Comparison of ENCODE assay signal across 22 cellular contexts in genomic region chrY:7815921-7816320, GRCh38.
DNase-seq lines count a peak whose midpoint lies in the region; ATAC-seq, FAIRE-seq and TF ChIP-seq lines count a peak whose summit lies in the region.
"Had no signal": no experiment of that assay in that cellular context is flagged by ENCODE, and none has a peak within 500 bp of the region (broad histone marks: within the 10 kb centered on the region; RNA-seq: fewer than 3 reads in every experiment).

No MANE protein-coding gene starts in this region.

- no peak for TF ChIP-seq POLR2A in endothelial cell of umbilical vein (IDR thresholded peaks at IDR 0.05; ENCODE audit: low read depth, low read length)

- H3K4me1 Mint-ChIP-seq in CD14-positive monocyte, result peaks cover 19% of the 10 kb centered on the region

- H3K9me1 ChIP-seq in endothelial cell of umbilical vein (replicated peaks; ENCODE audit: control insufficient read depth, extremely low read depth, insufficient read depth, low read length), result no peaks in the 10 kb centered on the region

- no peaks in the 10 kb centered on the region for H3K9me2 ChIP-seq in GM23248 (ENCODE audit: insufficient read depth)
- H3K9me2 ChIP-seq in OCI-LY7 (ENCODE audit: insufficient read depth, low read length), result no peaks in the 10 kb centered on the region

- dilution Hi-C loops in endothelial cell of umbilical vein (cut with MboI; ENCODE audit: extremely low pct_ligation_motif_present, low sequenced_read_pairs), result no loop called here

- no peak for ATAC-seq in GM21576 (IDR thresholded peaks at IDR 0.05; ENCODE audit: unreplicated experiment)
- ATAC-seq: CD8-positive, alpha-beta T cell had no signal

- H3K79me2 ChIP-seq in GM23248 (ENCODE audit: insufficient read depth) (no peaks in the 10 kb centered on the region), OCI-LY7 (ENCODE audit: insufficient read depth, low read depth, low read length) (no peaks in the 10 kb centered on the region), endothelial cell of umbilical vein (ENCODE audit: control insufficient read depth, insufficient read depth, low read length) (no peaks in the 10 kb centered on the region)

- H3K9me3 ChIP-seq in GM23248 (ENCODE audit: low read depth) (no peaks in the 10 kb centered on the region), OCI-LY7 (ENCODE audit: low read length) (no peaks in the 10 kb centered on the region), endothelial cell of umbilical vein (replicated peaks; ENCODE audit: control insufficient read depth, insufficient read depth, low read length) (no peaks in the 10 kb centered on the region)
- H3K9me3 ChIP-seq: BLaER1 treated with 17β-estradiol and CSF1 and Interleukin-3, amounts not matched to agents 10 nM and 100 nM had no signal

- H4K20me1 ChIP-seq in GM23248 (ENCODE audit: insufficient read depth) (no peaks in the 10 kb centered on the region), OCI-LY7 (ENCODE audit: insufficient read depth, low read length) (no peaks in the 10 kb centered on the region), endothelial cell of umbilical vein (replicated peaks; ENCODE audit: control insufficient read depth, extremely low read depth, insufficient read depth, low read length) (no peaks in the 10 kb centered on the region)
- H4K20me1 ChIP-seq: BLaER1 treated with 17β-estradiol and CSF1 and Interleukin-3, amounts not matched to agents 10 nM and 100 nM had no signal

- H3K9me3 Mint-ChIP-seq in CD14-positive monocyte, result no peaks in the 10 kb centered on the region
- H3K9me3 Mint-ChIP-seq: CD8-positive, alpha-beta T cell had no signal

- intact Hi-C loops in OCI-LY7 (cut with micrococcal nuclease; ENCODE audit: unreplicated experiment) (no loop called here), endothelial cell of umbilical vein (cut with micrococcal nuclease) (loop anchor here (10.0 kb wide), 1 partner anchor 851 kb away; no protein-coding TSS in a partner anchor), CD14-positive monocyte (cut with micrococcal nuclease) (no loop called here)

- no peak overlapping the region for H3K4me3 Mint-ChIP-seq in CD14-positive monocyte
- H3K4me3 Mint-ChIP-seq: CD8-positive, alpha-beta T cell had no signal

- H3K27me3 ChIP-seq in GM23248 (replicated peaks; ENCODE audit: insufficient read depth), result no peaks in the 10 kb centered on the region
- no peaks in the 10 kb centered on the region for H3K27me3 ChIP-seq in endothelial cell of umbilical vein (ENCODE audit: control insufficient read depth in 2 of 2, insufficient read depth in 2 of 2, low read length in 2 of 2)
- H3K27me3 ChIP-seq: BLaER1 treated with 17β-estradiol and CSF1 and Interleukin-3, amounts not matched to agents 10 nM and 100 nM had no signal

- DNase-seq in GM23248 (peak; percentile 18), OCI-LY7 (ENCODE audit: low spot score) (peak; percentile 1), endothelial cell of umbilical vein (ENCODE audit: low read depth, low spot score) (peak; percentile 20), CD14-positive monocyte (ENCODE audit: low spot score) (no peak), Ammon's horn (ENCODE audit: low spot score) (no peak), D341Med (ENCODE audit: low spot score) (no peak)
- DNase-seq: CD8-positive, alpha-beta T cell; DMS153; GF-D8; IMR-90; NCI-H1105; NCI-H2029 treated with DMSO at 0.1 percent for 48 hours; NCI-H2171 treated with DMSO at 0.1 percent for 48 hours; NCI-H524 treated with DMSO at 0.1 percent for 48 hours; RPMI8226; SHP77 treated with DMSO at 0.1 percent for 48 hours; SW 1271 had no signal

- no peak overlapping the region for H2AFZ ChIP-seq in GM23248
- no peak overlapping the region for H2AFZ ChIP-seq in OCI-LY7 (ENCODE audit: low read length)
- H2AFZ ChIP-seq in endothelial cell of umbilical vein (ENCODE audit: low read depth, low read length), result no peak overlapping the region

- H3K4me1 ChIP-seq in GM23248 (ENCODE audit: insufficient read depth) (no peaks in the 10 kb centered on the region), OCI-LY7 (ENCODE audit: insufficient read depth, low read length, poor library complexity, severe bottlenecking) (no peaks in the 10 kb centered on the region), endothelial cell of umbilical vein (ENCODE audit: control insufficient read depth, extremely low read depth, insufficient read depth, low read length) (no peaks in the 10 kb centered on the region)
- H3K4me1 ChIP-seq: BLaER1 treated with 17β-estradiol and CSF1 and Interleukin-3, amounts not matched to agents 10 nM and 100 nM had no signal

- POLR2A ChIA-PET in OCI-LY7 (lab: Charles Lee) (no interaction called here), endothelial cell of umbilical vein (lab: Charles Lee) (no interaction called here)

- H3K4me3 ChIP-seq in GM23248, result no peak overlapping the region
- H3K4me3 ChIP-seq in OCI-LY7 (ENCODE audit: low read depth, low read length, poor library complexity, severe bottlenecking), result no peak overlapping the region
- no peak overlapping the region for H3K4me3 ChIP-seq in endothelial cell of umbilical vein (replicated peaks in 1 of 3; ENCODE audit: insufficient read depth in 1 of 3, low read depth in 1 of 3, low read length in 3 of 3)
- H3K4me3 ChIP-seq: BLaER1 treated with 17β-estradiol and CSF1 and Interleukin-3, amounts not matched to agents 10 nM and 100 nM; SK-N-MC had no signal

- in situ Hi-C loops in GM23248 (cut with MboI), result no loop called here

- TF ChIP-seq CTCF in OCI-LY7 (conservative IDR thresholded peaks at IDR 0.05; ENCODE audit: low read length), result no peak
- TF ChIP-seq CTCF in endothelial cell of umbilical vein (IDR thresholded peaks at IDR 0.05; ENCODE audit: extremely low read depth in 1 of 2, insufficient read depth in 1 of 2, low read depth in 1 of 2, low read length in 2 of 2), result no peak
- TF ChIP-seq CTCF in CD14-positive monocyte (IDR thresholded peaks at IDR 0.05), result no peak

- no peaks in the 10 kb centered on the region for H3K36me3 ChIP-seq in GM23248 (ENCODE audit: low read depth)
- no peaks in the 10 kb centered on the region for H3K36me3 ChIP-seq in OCI-LY7 (ENCODE audit: insufficient read depth, low read length)
- H3K36me3 ChIP-seq in endothelial cell of umbilical vein (ENCODE audit: control insufficient read depth in 2 of 2, extremely low read depth in 1 of 2, insufficient read depth in 2 of 2, low read length in 2 of 2), result no peaks in the 10 kb centered on the region
- H3K36me3 ChIP-seq: BLaER1 treated with 17β-estradiol and CSF1 and Interleukin-3, amounts not matched to agents 10 nM and 100 nM had no signal

- H3F3A ChIP-seq in GM23248 (ENCODE audit: insufficient read depth), result no peaks in the 10 kb centered on the region

- H3K27me3 Mint-ChIP-seq in CD14-positive monocyte (ENCODE audit: low read depth in 3 of 3), result no peaks in the 10 kb centered on the region

- no peak overlapping the region for H3K27ac Mint-ChIP-seq in CD14-positive monocyte
- H3K27ac Mint-ChIP-seq: CD8-positive, alpha-beta T cell had no signal

- CTCF ChIA-PET in OCI-LY7 (lab: Charles Lee; ENCODE audit: unreplicated experiment) (no interaction called here), endothelial cell of umbilical vein (lab: Charles Lee) (no interaction called here)

- no peaks in the 10 kb centered on the region for H3K36me3 Mint-ChIP-seq in CD14-positive monocyte
- H3K36me3 Mint-ChIP-seq: CD8-positive, alpha-beta T cell had no signal

- H3K4me2 ChIP-seq in GM23248 (ENCODE audit: unreplicated experiment) (no peak overlapping the region), OCI-LY7 (ENCODE audit: low read length) (no peak overlapping the region), endothelial cell of umbilical vein (ENCODE audit: insufficient read depth, low read length) (no peak overlapping the region)
- H3K4me2 ChIP-seq: BLaER1 treated with 17β-estradiol and CSF1 and Interleukin-3, amounts not matched to agents 10 nM and 100 nM; KMS-11 had no signal

- BruUV-seq in OCI-LY7 (replicated peaks; lab: Mats Ljungman, UMichigan) (no TSS peak), endothelial cell of umbilical vein (replicated peaks; lab: Mats Ljungman, UMichigan) (no TSS peak)

- H3K9ac ChIP-seq in GM23248 (no peak overlapping the region), endothelial cell of umbilical vein (replicated peaks; ENCODE audit: extremely low read depth, insufficient read depth, low read length) (no peak overlapping the region)
- H3K9ac ChIP-seq: BLaER1 treated with 17β-estradiol and CSF1 and Interleukin-3, amounts not matched to agents 10 nM and 100 nM; KMS-11 had no signal

- H3K27ac ChIP-seq in GM23248 (no peak overlapping the region), OCI-LY7 (ENCODE audit: low read depth, low read length, poor library complexity, severe bottlenecking) (no peak overlapping the region), endothelial cell of umbilical vein (ENCODE audit: insufficient read depth, low read depth, low read length) (no peak overlapping the region)
- H3K27ac ChIP-seq: BLaER1 treated with 17β-estradiol and CSF1 and Interleukin-3, amounts not matched to agents 10 nM and 100 nM; KMS-11; SK-N-MC had no signal

- no peak for FAIRE-seq in endothelial cell of umbilical vein (lab: Jason Lieb, UNC)
- FAIRE-seq: GM19239 had no signal

TF ChIP-seq in endothelial cell of umbilical vein, 7 proteins besides CTCF, POLR2A, EP300 and RAD21:
- no peak for TF ChIP-seq EZH2 (IDR thresholded peaks at IDR 0.05; ENCODE audit: borderline replicate concordance, low read depth, low read length, severe bottlenecking)
- peak; percentile 33 for TF ChIP-seq JUN (IDR thresholded peaks at IDR 0.05; ENCODE audit: borderline replicate concordance, insufficient read depth, insufficient read length, low read depth)

Comparison
In these comparisons a context has a peak if more than half of its experiments do, and no peak if none do; other contexts are left out.
1. DNase-seq: peak in GM23248 (single experiment), OCI-LY7 (single experiment) and endothelial cell of umbilical vein (single experiment); none in CD14-positive monocyte (single experiment), Ammon's horn (single experiment) and D341Med (single experiment).